ENCODE assay signal across 15 cellular contexts in genomic region chr7:71239517-71239916, GRCh38.
DNase-seq lines count a peak whose midpoint lies in the region; ATAC-seq and TF ChIP-seq lines count a peak whose summit lies in the region.
"Had no signal": no experiment of that assay in that cellular context is flagged by ENCODE, and none has a peak within 500 bp of the region (broad histone marks: within the 10 kb centered on the region; RNA-seq: fewer than 3 reads in every experiment).

No MANE protein-coding gene starts in this region.

- no peak for TF ChIP-seq POLR2A in erythroblast (IDR thresholded peaks at IDR 0.05; ENCODE audit: low read length)

- in situ Hi-C loops in KBM-7 (cut with MboI; ENCODE audit: low pct_unique_long_range_greater_than_20kb, low sequenced_read_pairs), result no loop called here

- H3K4me3 ChIP-seq in coronary artery, result peak overlapping the region; percentile 28
- H3K4me3 ChIP-seq: Peyer's patch had no signal

- DNase-seq in NCI-H1694 (lab: John Stamatoyannopoulos, UW), result peak; percentile 14
- no peak for DNase-seq in coronary artery (ENCODE audit: low spot score)
- DNase-seq in medulla oblongata (ENCODE audit: extremely low spot score), result peak; percentile 15
- DNase-seq in superior temporal gyrus (ENCODE audit: extremely low spot score), result peak; percentile 71
- DNase-seq in stimulated activated CD4-positive, alpha-beta T cell treated with anti-CD3 and anti-CD28 coated beads, Interleukin-12 subunit alpha, Interleukin-12 subunit beta, amount 100 ng/mL, for 4 hours, result no peak
- no peak for DNase-seq in KBM-7
- no peak for DNase-seq in erythroblast (lab: John Stamatoyannopoulos, UW)
- DNase-seq: activated CD4-positive, alpha-beta memory T cell treated with anti-CD3 and anti-CD28 coated beads for 36 hours; activated naive CD8-positive, alpha-beta T cell treated with anti-CD3 and anti-CD28 coated beads, Interleukin-2, amount 50 U/mL, for 24 hours; NCI-H748 treated with DMSO at 0.1 percent for 48 hours; Peyer's patch; stimulated activated CD4-positive, alpha-beta T cell treated with anti-CD3 and anti-CD28 coated beads, Interleukin-2, amount 100 ng/mL, for 48 hours; stimulated activated CD8-positive, alpha-beta memory T cell treated with anti-CD3 and anti-CD28 coated beads, Interleukin-4, amount 100 ng/mL, for 48 hours had no signal

- peak overlapping the region; percentile 82 to 86 for H3K27ac ChIP-seq in coronary artery

- ATAC-seq in GM21529 (IDR thresholded peaks at IDR 0.05; ENCODE audit: unreplicated experiment), result no peak
- ATAC-seq: activated naive CD8-positive, alpha-beta T cell treated with anti-CD3 and anti-CD28 coated beads, Interleukin-2, amount 50 U/mL, for 24 hours; left lobe of liver had no signal

- TF ChIP-seq CTCF in coronary artery (IDR thresholded peaks at IDR 0.05), result no peak

Comparison
In these comparisons a context has a peak if more than half of its experiments do, and no peak if none do; other contexts are left out.
1. DNase-seq: peak in NCI-H1694 (single experiment), medulla oblongata (single experiment) and superior temporal gyrus (single experiment); none in coronary artery (single experiment), stimulated activated CD4-positive, alpha-beta T cell treated with anti-CD3 and anti-CD28 coated beads, Interleukin-12 subunit alpha, Interleukin-12 subunit beta, amount 100 ng/mL, for 4 hours (single experiment), KBM-7 (single experiment) and erythroblast (0 of 2).